ENCODE assay signal across 24 cellular contexts in genomic region chr2:190458352-190459107, GRCh38.
"Had no signal": no experiment of that assay in that cellular context is flagged by ENCODE, and none has a peak within 500 bp of the region (broad histone marks: within the 10 kb centered on the region; RNA-seq: fewer than 3 reads in every experiment).

No MANE protein-coding gene starts in this region.

- H3K27ac ChIP-seq: esophagus muscularis mucosa, thyroid gland, VCaP had no signal

- H3K4me3 ChIP-seq: esophagus muscularis mucosa, left lung, lung, thyroid gland had no signal

- H3K36me3 ChIP-seq: thyroid gland had no signal

- H3K4me3 Mint-ChIP-seq: activated CD4-positive, alpha-beta memory T cell treated with anti-CD3 and anti-CD28 coated beads, Interleukin-2, amount 10 ng/mL, durations not matched to agents 7 days and 5 days; activated CD4-positive, alpha-beta T cell treated with anti-CD3 and anti-CD28 coated beads, Interleukin-2, amount 10 ng/mL, durations not matched to agents 24 days and 14 days; activated naive CD4-positive, alpha-beta T cell treated with anti-CD3 and anti-CD28 coated beads, Interleukin-2, amount 10 ng/mL, durations not matched to agents 7 days and 5 days; brain; T-helper 2 cell treated with Interferon-gamma antibody and Interleukin-4, amounts not matched to agents 5 μg/mL and 100 μg/mL, for 36 hours had no signal

- H3K27me3 ChIP-seq: esophagus muscularis mucosa, left lung, thyroid gland had no signal

- H3K9me3 ChIP-seq: esophagus muscularis mucosa, left lung, thyroid gland had no signal

- ATAC-seq: activated CD4-positive, CD25-positive, alpha-beta regulatory T cell treated with anti-CD3 and anti-CD28 coated beads, Interleukin-2, amount 50 U/mL, for 24 hours; left lung; naive thymus-derived CD8-positive, alpha-beta T cell; stimulated activated naive CD8-positive, alpha-beta T cell treated with anti-CD3 and anti-CD28 coated beads, Interleukin-15, Interleukin-2, amounts not matched to agents 100 U/mL and 50 U/mL, for 24 hours had no signal

- H3K27me3 Mint-ChIP-seq: activated CD4-positive, alpha-beta memory T cell treated with anti-CD3 and anti-CD28 coated beads, Interleukin-2, amount 10 ng/mL, durations not matched to agents 7 days and 5 days; activated CD4-positive, alpha-beta T cell treated with anti-CD3 and anti-CD28 coated beads, Interleukin-2, amount 10 ng/mL, durations not matched to agents 24 days and 14 days; activated naive CD4-positive, alpha-beta T cell treated with anti-CD3 and anti-CD28 coated beads, Interleukin-2, amount 10 ng/mL, durations not matched to agents 7 days and 5 days; brain; naive thymus-derived CD8-positive, alpha-beta T cell; progenitor cell of endocrine pancreas had no signal

- H3K9me3 Mint-ChIP-seq: activated CD4-positive, alpha-beta memory T cell treated with anti-CD3 and anti-CD28 coated beads, Interleukin-2, amount 10 ng/mL, durations not matched to agents 7 days and 5 days; activated CD4-positive, alpha-beta T cell treated with anti-CD3 and anti-CD28 coated beads, Interleukin-2, amount 10 ng/mL, durations not matched to agents 24 days and 14 days; activated naive CD4-positive, alpha-beta T cell treated with anti-CD3 and anti-CD28 coated beads, Interleukin-2, amount 10 ng/mL, durations not matched to agents 7 days and 5 days; brain; T-helper 2 cell treated with Interferon-gamma antibody and Interleukin-4, amounts not matched to agents 5 μg/mL and 100 μg/mL, for 36 hours had no signal

- DNase-seq: activated CD4-positive, alpha-beta memory T cell treated with anti-CD3 and anti-CD28 coated beads, Interleukin-2, amount 10 ng/mL, durations not matched to agents 7 days and 5 days; activated CD4-positive, alpha-beta T cell treated with anti-CD3 and anti-CD28 coated beads, Interleukin-2, amount 10 ng/mL, durations not matched to agents 24 days and 14 days; activated effector memory CD4-positive, alpha-beta T cell treated with anti-CD3 and anti-CD28 coated beads, Interleukin-2, amount 50 U/mL, for 16 hours; activated naive CD4-positive, alpha-beta T cell treated with anti-CD3 and anti-CD28 coated beads, Interleukin-2, amount 10 ng/mL, durations not matched to agents 7 days and 5 days; activated T-cell treated with anti-CD3 and anti-CD28 coated beads for 4 hours; anterior cingulate cortex; caudate nucleus; dermis blood vessel endothelial cell; effector CD8-positive, alpha-beta T cell; hippocampal formation; kidney glomerular epithelial cell; left lung; naive thymus-derived CD8-positive, alpha-beta T cell; retina; stimulated activated CD4-positive, alpha-beta T cell treated with anti-CD3 and anti-CD28 coated beads, Interleukin-4, amount 100 ng/mL, for 24 hours; stimulated activated naive CD8-positive, alpha-beta T cell treated with anti-CD3 and anti-CD28 coated beads, Interleukin-15, Interleukin-2, amounts not matched to agents 100 U/mL and 50 U/mL, for 24 hours; thyroid gland had no signal

- H3K4me1 ChIP-seq: left lung had no signal

- H3K27ac Mint-ChIP-seq: activated CD4-positive, alpha-beta memory T cell treated with anti-CD3 and anti-CD28 coated beads, Interleukin-2, amount 10 ng/mL, durations not matched to agents 7 days and 5 days; activated CD4-positive, alpha-beta T cell treated with anti-CD3 and anti-CD28 coated beads, Interleukin-2, amount 10 ng/mL, durations not matched to agents 24 days and 14 days; activated naive CD4-positive, alpha-beta T cell treated with anti-CD3 and anti-CD28 coated beads, Interleukin-2, amount 10 ng/mL, durations not matched to agents 7 days and 5 days; brain; progenitor cell of endocrine pancreas; T-helper 2 cell treated with Interferon-gamma antibody and Interleukin-4, amounts not matched to agents 5 μg/mL and 100 μg/mL, for 36 hours had no signal

- H3K4me1 Mint-ChIP-seq: activated CD4-positive, alpha-beta memory T cell treated with anti-CD3 and anti-CD28 coated beads, Interleukin-2, amount 10 ng/mL, durations not matched to agents 7 days and 5 days; activated naive CD4-positive, alpha-beta T cell treated with anti-CD3 and anti-CD28 coated beads, Interleukin-2, amount 10 ng/mL, durations not matched to agents 7 days and 5 days; brain had no signal
